29 cellular contexts compared by ENCODE assay signal in genomic region chr5:78858401-78858800, GRCh38.
"Had no signal": no experiment of that assay in that cellular context is flagged by ENCODE, and none has a peak within 500 bp of the region (broad histone marks: within the 10 kb centered on the region; RNA-seq: fewer than 3 reads in every experiment).

No MANE protein-coding gene starts in this region.

- H3K9me3 ChIP-seq: adrenal gland, breast epithelium, Peyer's patch, SK-N-SH had no signal

- H3K4me1 ChIP-seq: adrenal gland, breast epithelium, Peyer's patch had no signal

- DNase-seq: activated CD4-positive, alpha-beta memory T cell treated with anti-CD3 and anti-CD28 coated beads, Interleukin-2, amount 10 ng/mL, durations not matched to agents 7 days and 5 days; activated CD4-positive, alpha-beta T cell treated with anti-CD3 and anti-CD28 coated beads for 36 hours; activated CD4-positive, alpha-beta T cell treated with anti-CD3 and anti-CD28 coated beads, Interleukin-2, amount 50 U/mL, for 1 hour; activated CD4-positive, CD25-positive, alpha-beta regulatory T cell; activated gamma-delta T cell treated with Interleukin-2 at 50 U/mL for 16 hours; activated naive CD4-positive, alpha-beta T cell treated with anti-CD3 and anti-CD28 coated beads, Interleukin-2, amount 10 ng/mL, durations not matched to agents 7 days and 5 days; activated naive CD8-positive, alpha-beta T cell treated with anti-CD3 and anti-CD28 coated beads for 36 hours; activated T-cell treated with anti-CD3 and anti-CD28 coated beads for 4 hours; activated T-cell treated with anti-CD3 and anti-CD28 coated beads, Interleukin-2, amount 50 U/mL, for 48 hours; adrenal gland; anterior cingulate cortex; caudate nucleus; MG63; MV-4-11; NCI-H1092 treated with DMSO at 0.1 percent for 48 hours; NCI-H1417 treated with DMSO at 0.1 percent for 48 hours; NCI-H1694; NCI-H2029; NCI-H510A treated with DMSO at 0.1 percent for 48 hours; NCI-H69; Peyer's patch; Right ventricle myocardium superior; SJCRH30; SK-N-SH; T-helper 1 cell had no signal

- H3K27ac ChIP-seq: adrenal gland, breast epithelium, KMS-11, Peyer's patch, RWPE1, SJCRH30, VCaP had no signal

- H3K9ac ChIP-seq: KMS-11, SK-N-SH had no signal

- ATAC-seq: activated CD4-positive, alpha-beta T cell treated with anti-CD3 and anti-CD28 coated beads for 36 hours had no signal

- H3K4me2 ChIP-seq: KMS-11, SK-N-SH had no signal

- H3K27me3 ChIP-seq: adrenal gland, breast epithelium, MG63, Peyer's patch, SJCRH30 had no signal

- H3K36me3 ChIP-seq: adrenal gland, breast epithelium, MG63, Peyer's patch, SJCRH30 had no signal

- H3K4me3 ChIP-seq: adrenal gland, breast epithelium, MG63, Peyer's patch, SJCRH30 had no signal
